Comparison of ENCODE assay signal across 12 cellular contexts in genomic region chr11:87926250-87926970, GRCh38.
DNase-seq lines count a peak whose midpoint lies in the region; ATAC-seq, FAIRE-seq and TF ChIP-seq lines count a peak whose summit lies in the region.
"Had no signal": no experiment of that assay in that cellular context is flagged by ENCODE, and none has a peak within 500 bp of the region (broad histone marks: within the 10 kb centered on the region; RNA-seq: fewer than 3 reads in every experiment).

No MANE protein-coding gene starts in this region.

- intact Hi-C loops in HepG2 (cut with micrococcal nuclease; ENCODE audit: unreplicated experiment): no loop called here
- intact Hi-C loops in right lobe of liver (cut with DNase I): no loop called here

- CTCF ChIA-PET in HepG2 (lab: Yijun Ruan, JAX; ENCODE audit: low intra/inter-chr PET ratio, low total read pairs): no interaction called here
- CTCF ChIA-PET in RWPE1 (lab: Yijun Ruan, JAX): interaction anchor here (0.6 to 0.8 kb wide), 3 partner anchors 9 to 594 kb away, joined by 3 to 5 read pairs (median 4); no protein-coding TSS in a partner anchor

- in situ Hi-C loops in HepG2 (cut with HindIII; ENCODE audit: extremely low pct_ligation_motif_present, low pct_unique_long_range_greater_than_20kb): no loop called here

- TF ChIP-seq RAD21 in HepG2 (CRISPR knock-in tag; IDR thresholded peaks at IDR 0.05): no peak

- H3K4me1 ChIP-seq in HepG2 (ENCODE audit: insufficient read depth, low read length): 0 out of 2 replicates have a peak, but pooled peaks cover 9% of the 10 kb centered on the region
- no peaks in the 10 kb centered on the region for H3K4me1 ChIP-seq in right lobe of liver
- no peaks in the 10 kb centered on the region for H3K4me1 ChIP-seq in fibroblast of lung (ENCODE audit: control insufficient read depth, extremely low read depth, insufficient read depth, low read length)
- no peaks in the 10 kb centered on the region for H3K4me1 ChIP-seq in tibial nerve
- H3K4me1 ChIP-seq: tibial artery had no signal

- H3K27ac ChIP-seq in HepG2 (ENCODE audit: extremely low read length, insufficient read depth, low read length) (no peak overlapping the region), right lobe of liver (no peak overlapping the region), RWPE1 (no peak overlapping the region), fibroblast of lung (ENCODE audit: insufficient read depth, low read length) (no peak overlapping the region), tibial nerve (no peak overlapping the region)
- H3K27ac ChIP-seq: tibial artery had no signal

- H2AFZ ChIP-seq in HepG2 (ENCODE audit: low read length) (no peak overlapping the region), fibroblast of lung (ENCODE audit: low read length) (no peak overlapping the region)

- no peaks in the 10 kb centered on the region for H3K36me3 ChIP-seq in HepG2 (replicated peaks in 1 of 2; ENCODE audit: control insufficient read depth in 1 of 2, insufficient read depth in 2 of 2, low read length in 2 of 2)
- no peaks in the 10 kb centered on the region for H3K36me3 ChIP-seq in right lobe of liver
- no peaks in the 10 kb centered on the region for H3K36me3 ChIP-seq in fibroblast of lung (ENCODE audit: control insufficient read depth, insufficient read depth, low read length)
- H3K36me3 ChIP-seq in tibial nerve: no peaks in the 10 kb centered on the region
- H3K36me3 ChIP-seq: tibial artery had no signal

- TF ChIP-seq CTCF in HepG2 (CRISPR knock-in tag; IDR thresholded peaks at IDR 0.05) (no peak), right lobe of liver (IDR thresholded peaks at IDR 0.05) (no peak), RWPE1 (conservative IDR thresholded peaks at IDR 0.05; ENCODE audit: low read depth) (no peak), fibroblast of lung (conservative IDR thresholded peaks at IDR 0.05 in 1 of 2, IDR thresholded peaks at IDR 0.05 in 1 of 2; ENCODE audit: low read depth in 1 of 2, low read length in 2 of 2) (no peak), tibial nerve (IDR thresholded peaks at IDR 0.05) (no peak)

- POLR2A ChIA-PET in HepG2 (lab: Yijun Ruan, JAX): no interaction called here
- POLR2A ChIA-PET in RWPE1 (lab: Yijun Ruan, JAX; ENCODE audit: low non-redundant PET): interaction anchor here (0.5 kb wide), 1 partner anchor 249 kb away, joined by 3 read pairs; no protein-coding TSS in a partner anchor

- H3K9ac ChIP-seq in HepG2 (ENCODE audit: insufficient read depth, low read depth, low read length): no peak overlapping the region
- H3K9ac ChIP-seq in fibroblast of lung (ENCODE audit: insufficient read depth, low read length): no peak overlapping the region

- TF ChIP-seq EP300 in HepG2 (IDR thresholded peaks at IDR 0.05; ENCODE audit: low read depth in 2 of 2, low read length in 2 of 2) (no peak), HepG2 (CRISPR knock-in tag; IDR thresholded peaks at IDR 0.05; ENCODE audit: borderline replicate concordance) (no peak), tibial nerve (IDR thresholded peaks at IDR 0.05) (no peak)

- ATAC-seq in HepG2 (no peak), right lobe of liver (no peak), GM21515 (IDR thresholded peaks at IDR 0.05; ENCODE audit: unreplicated experiment) (no peak), HG02678 (IDR thresholded peaks at IDR 0.05; ENCODE audit: unreplicated experiment) (no peak)

- no peaks in the 10 kb centered on the region for H3K79me2 ChIP-seq in HepG2 (ENCODE audit: insufficient read depth, low read length)
- no peaks in the 10 kb centered on the region for H3K79me2 ChIP-seq in fibroblast of lung (ENCODE audit: control insufficient read depth, insufficient read depth, low read length)

- H3K4me3 ChIP-seq in HepG2 (replicated peaks in 1 of 3; ENCODE audit: insufficient read depth in 1 of 3, low read depth in 2 of 3, low read length in 3 of 3) (no peak overlapping the region), right lobe of liver (no peak overlapping the region), fibroblast of lung (replicated peaks in 1 of 4; ENCODE audit: control extremely low read depth in 1 of 4, insufficient read depth in 1 of 4, low read depth in 3 of 4, low read length in 4 of 4) (no peak overlapping the region), tibial nerve (no peak overlapping the region)
- H3K4me3 ChIP-seq: tibial artery had no signal

- TF ChIP-seq POLR2A in HepG2 (IDR thresholded peaks at IDR 0.05; ENCODE audit: insufficient read depth in 1 of 2, low read depth in 2 of 2, low read length in 2 of 2) (no peak), right lobe of liver (IDR thresholded peaks at IDR 0.05) (no peak), tibial nerve (IDR thresholded peaks at IDR 0.05) (no peak)

- DNase-seq in HepG2 (ENCODE audit: low spot score) (no peak), right lobe of liver (no peak), RWPE1 (ENCODE audit: low spot score) (peak; percentile 85), fibroblast of lung (ENCODE audit: low read depth in 2 of 2) (peak; percentile 27 to 71), cortex of kidney (lab: John Stamatoyannopoulos, UW) (no peak), tibial nerve (ENCODE audit: low spot score in 2 of 2) (no peak)
- DNase-seq: activated T-cell treated with anti-CD3 and anti-CD28 coated beads, Interleukin-2, amount 50 U/mL, for 1 hour; NCI-H69; stimulated activated CD4-positive, alpha-beta T cell treated with anti-CD3 and anti-CD28 coated beads, Interleukin-4, amount 100 ng/mL, for 1 hour had no signal

- H3K27me3 ChIP-seq in HepG2 (ENCODE audit: control insufficient read depth in 1 of 2, insufficient read depth in 2 of 2, low read length in 2 of 2): no peaks in the 10 kb centered on the region
- H3K27me3 ChIP-seq in right lobe of liver: no peaks in the 10 kb centered on the region
- H3K27me3 ChIP-seq in fibroblast of lung (ENCODE audit: control insufficient read depth, insufficient read depth, low read length): no peaks in the 10 kb centered on the region
- H3K27me3 ChIP-seq in tibial nerve: no peaks in the 10 kb centered on the region
- H3K27me3 ChIP-seq: tibial artery had no signal

- no peaks in the 10 kb centered on the region for H4K20me1 ChIP-seq in HepG2 (ENCODE audit: insufficient read depth, low read length)
- no peaks in the 10 kb centered on the region for H4K20me1 ChIP-seq in fibroblast of lung (ENCODE audit: control insufficient read depth, extremely low read depth, insufficient read depth, low read length)

- H3K9me3 ChIP-seq in HepG2 (ENCODE audit: low read length) (no peaks in the 10 kb centered on the region), right lobe of liver (no peaks in the 10 kb centered on the region), fibroblast of lung (ENCODE audit: control insufficient read depth, insufficient read depth, low read depth, low read length) (no peaks in the 10 kb centered on the region), tibial nerve (no peaks in the 10 kb centered on the region)
- H3K9me3 ChIP-seq: tibial artery had no signal

- WGBS in HepG2 (ENCODE audit: low lambda C conversion rate): 14% methylated on average over 5 of the region's 5 CpGs
- 63% methylated on average over 5 of the region's 5 CpGs for WGBS in right lobe of liver (ENCODE audit: insufficient coverage, low coverage, low lambda C conversion rate, missing lambda C conversion rate)
- WGBS in tibial nerve, 2 donors: 76 to 87% methylated on average over 5 of the region's 5 CpGs

- H3K4me2 ChIP-seq in HepG2 (ENCODE audit: low read depth, low read length) (no peak overlapping the region), fibroblast of lung (ENCODE audit: extremely low read depth, insufficient read depth, low read length) (no peak overlapping the region)

- no peak for FAIRE-seq in HepG2 (lab: Jason Lieb, UNC)

- no TSS peak for BruUV-seq in HepG2 (replicated peaks; lab: Mats Ljungman, UMichigan)

TF ChIP-seq in HepG2, 621 proteins besides CTCF, POLR2A, EP300 and RAD21:
- TF ChIP-seq FOSL2 (CRISPR knock-in tag; IDR thresholded peaks at IDR 0.05) (0 out of 2 replicates have a peak, but pooled peaks have one; percentile 8), SIX1 (CRISPR knock-in tag; IDR thresholded peaks at IDR 0.05; ENCODE audit: borderline replicate concordance) (no peak), ZC3H13 (CRISPR knock-in tag; IDR thresholded peaks at IDR 0.05) (no peak)

Comparison
In these comparisons a context has a peak if more than half of its experiments do, and no peak if none do; other contexts are left out.
1. DNase-seq: peak in RWPE1 (single experiment) and fibroblast of lung (2 of 2); none in HepG2 (single experiment), right lobe of liver (0 of 3), cortex of kidney (single experiment) and tibial nerve (0 of 2).